In genomic region chr3:42733501-42734262, GRCh38 we compare ENCODE assay signal across 1 cellular context.
TF ChIP-seq lines count a peak whose summit lies in the region.

No MANE protein-coding gene starts in this region.

TF ChIP-seq in GM12878, 131 proteins besides CTCF, POLR2A, EP300 and RAD21:
- TF ChIP-seq TCF7 (IDR thresholded peaks at IDR 0.05; ENCODE audit: borderline replicate concordance), result no peak
- no peak for TF ChIP-seq FOXK2 (IDR thresholded peaks at IDR 0.05)
- TF ChIP-seq TCF12 (IDR thresholded peaks at IDR 0.05; ENCODE audit: low read depth, low read length), result peak; percentile 39; the same call in 1 of the 2 replicates
- TF ChIP-seq REST (IDR thresholded peaks at IDR 0.05; ENCODE audit: low read depth, low read length), result no peak
